In genomic region chr16:3979518-3979917, GRCh38 we compare ENCODE assay signal across 21 cellular contexts.
"Had no signal": no experiment of that assay in that cellular context is flagged by ENCODE, and none has a peak within 500 bp of the region (broad histone marks: within the 10 kb centered on the region; RNA-seq: fewer than 3 reads in every experiment).

No MANE protein-coding gene starts in this region.

- H3K27me3 ChIP-seq: sigmoid colon, spleen, tibial nerve, vagina had no signal

- DNase-seq: islet precursor cell; kidney glomerular epithelial cell; left cardiac atrium; lower lobe of right lung; mammary epithelial cell; mesendoderm; midbrain; mucosa of descending colon; naive thymus-derived CD4-positive, alpha-beta T cell; nucleus accumbens; psoas muscle; sigmoid colon; small intestine; spleen; stimulated activated CD4-positive, alpha-beta T cell treated with anti-CD3 and anti-CD28 coated beads, Interleukin-4, amount 100 ng/mL, for 24 hours; stimulated activated naive CD4-positive, alpha-beta T cell had no signal

- H3K4me1 ChIP-seq: parathyroid adenoma, psoas muscle had no signal

- FAIRE-seq: small intestine had no signal

- ATAC-seq: left cardiac atrium; left lobe of liver; lower lobe of right lung; mucosa of descending colon; naive thymus-derived CD4-positive, alpha-beta T cell; psoas muscle; stimulated activated effector memory CD8-positive, alpha-beta T cell treated with anti-CD3 and anti-CD28 coated beads, Interleukin-12 subunit alpha, Interleukin-12 subunit beta, amount 100 ng/mL, for 72 hours had no signal

- H3K4me3 ChIP-seq: lower lobe of right lung, mucosa of descending colon, psoas muscle, sigmoid colon, spleen, tibial nerve, vagina had no signal

- H2AFZ ChIP-seq: parathyroid adenoma had no signal

- H3K27ac ChIP-seq: lower lobe of right lung, parathyroid adenoma, psoas muscle, spleen had no signal

- H3K9ac ChIP-seq: parathyroid adenoma had no signal

- H3K9me3 ChIP-seq: lower lobe of right lung, mucosa of descending colon, psoas muscle, sigmoid colon, spleen, tibial nerve, vagina had no signal
